ENCODE assay signal across 34 cellular contexts in genomic region chr20:3970016-3970415, GRCh38. TPM values are rescaled to one million over a fixed set of nuclear protein-coding genes. Genes with fewer than 3 reads are reported as not detected.
DNase-seq lines count a peak whose midpoint lies in the region; ATAC-seq and TF ChIP-seq lines count a peak whose summit lies in the region.
"Had no signal": no experiment of that assay in that cellular context is flagged by ENCODE, and none has a peak within 500 bp of the region (broad histone marks: within the 10 kb centered on the region; RNA-seq: fewer than 3 reads in every experiment).

No MANE protein-coding gene starts in this region.

- no peaks in the 10 kb centered on the region for H3F3A ChIP-seq in GM23338 (replicated peaks; ENCODE audit: low read depth)
- no peaks in the 10 kb centered on the region for H3F3A ChIP-seq in OCI-LY1 (ENCODE audit: insufficient read depth, low read length)

- 28% methylated on average over 5 of the region's 5 CpGs for WGBS in right lobe of liver (ENCODE audit: insufficient coverage, low coverage, low lambda C conversion rate, missing lambda C conversion rate)

- no peaks in the 10 kb centered on the region for H3K9me3 Mint-ChIP-seq in GM23338
- H3K9me3 Mint-ChIP-seq: activated CD8-positive, alpha-beta T cell treated with anti-CD3 and anti-CD28 coated beads for 36 hours; activated naive CD4-positive, alpha-beta T cell treated with anti-CD3 and anti-CD28 coated beads, Interleukin-2, amount 10 ng/mL, durations not matched to agents 7 days and 5 days; activated T-helper 17 cell treated with anti-CD3 and anti-CD28 coated beads, Interleukin-2, amount 50 U/mL, for 72 hours; central memory CD8-positive, alpha-beta T cell; endodermal cell had no signal

- H3K4me3 ChIP-seq in GM23338, result no peak overlapping the region
- no peak overlapping the region for H3K4me3 ChIP-seq in OCI-LY1 (ENCODE audit: low read depth, low read length, poor library complexity, severe bottlenecking)
- no peak overlapping the region for H3K4me3 ChIP-seq in right lobe of liver
- H3K4me3 ChIP-seq: adrenal gland, BLaER1, PC-9, thyroid gland had no signal

- H3K9me3 ChIP-seq in OCI-LY1 (ENCODE audit: low read length) (no peaks in the 10 kb centered on the region), right lobe of liver (no peaks in the 10 kb centered on the region)
- H3K9me3 ChIP-seq: adrenal gland, thyroid gland had no signal

- H3K79me2 ChIP-seq in GM23338 (replicated peaks; ENCODE audit: insufficient read depth) (0 out of 2 replicates have a peak, but pooled peaks cover 10% of the 10 kb centered on the region), OCI-LY1 (ENCODE audit: insufficient read depth, low read length) (no peaks in the 10 kb centered on the region)

- no peaks in the 10 kb centered on the region; the same call in 1 of the 2 replicates for H4K20me1 ChIP-seq in GM23338 (replicated peaks; ENCODE audit: insufficient read depth)
- H4K20me1 ChIP-seq in OCI-LY1 (ENCODE audit: insufficient read depth, low read length), result no peaks in the 10 kb centered on the region

- intact Hi-C loops in left ventricle myocardium superior (cut with micrococcal nuclease), result no loop called here
- intact Hi-C loops in right lobe of liver (cut with DNase I), result loop anchor here in 1 of 2 donors (10.0 kb wide), 1 partner anchor 45 kb away; no protein-coding TSS in a partner anchor

- H3K4me2 ChIP-seq in GM23338 (no peak overlapping the region), OCI-LY1 (ENCODE audit: low read length) (no peak overlapping the region)
- H3K4me2 ChIP-seq: BLaER1, KMS-11, PC-9 had no signal

- peaks cover 5% of the 10 kb centered on the region for H3K27me3 Mint-ChIP-seq in GM23338 (ENCODE audit: insufficient read depth, low read depth, poor library complexity)
- H3K27me3 Mint-ChIP-seq: activated CD4-positive, alpha-beta T cell treated with anti-CD3 and anti-CD28 coated beads for 36 hours; activated CD8-positive, alpha-beta T cell treated with anti-CD3 and anti-CD28 coated beads for 36 hours; activated naive CD4-positive, alpha-beta T cell treated with anti-CD3 and anti-CD28 coated beads, Interleukin-2, amount 10 ng/mL, durations not matched to agents 7 days and 5 days; activated T-helper 17 cell treated with anti-CD3 and anti-CD28 coated beads, Interleukin-2, amount 50 U/mL, for 72 hours; central memory CD8-positive, alpha-beta T cell had no signal

- DNase-seq in GM23338 (ENCODE audit: low spot score) (peak; percentile 58), left ventricle myocardium superior (no peak), right lobe of liver (peak; percentile 60 to 89 (median 84)), nucleus accumbens (lab: John Stamatoyannopoulos, UW) (no peak), NOMO-1 treated with dmso at 0.1 percent for 144 hours (lab: John Stamatoyannopoulos, UW; ENCODE audit: unreplicated experiment) (no peak)
- DNase-seq: activated CD4-positive, alpha-beta T cell treated with anti-CD3 and anti-CD28 coated beads for 36 hours; activated CD8-positive, alpha-beta memory T cell treated with anti-CD3 and anti-CD28 coated beads, Interleukin-2, amount 50 U/mL, for 48 hours; activated CD8-positive, alpha-beta T cell treated with anti-CD3 and anti-CD28 coated beads for 36 hours; activated naive CD4-positive, alpha-beta T cell treated with anti-CD3 and anti-CD28 coated beads, Interleukin-2, amount 10 ng/mL, durations not matched to agents 7 days and 5 days; adrenal gland; COR-L47; dermis blood vessel endothelial cell; DMS53; endodermal cell; foreskin fibroblast; head of caudate nucleus; MM.1S; NCI-H1930; NCI-H524; NK-92 treated with Interleukin-12 subunit alpha and Interleukin-12 subunit beta, amount 100 ng/mL, for 24 hours; PC-9; posterior cingulate gyrus; SHP77 treated with DMSO at 0.1 percent for 48 hours; stimulated activated CD4-positive, alpha-beta T cell treated with anti-CD3 and anti-CD28 coated beads, Interleukin-4, amount 100 ng/mL, for 1 hour; thyroid gland had no signal

- no peaks in the 10 kb centered on the region for H3K27me3 ChIP-seq in GM23338 (ENCODE audit: insufficient read depth)
- no peaks in the 10 kb centered on the region for H3K27me3 ChIP-seq in OCI-LY1 (ENCODE audit: insufficient read depth, low read length)
- no peaks in the 10 kb centered on the region for H3K27me3 ChIP-seq in right lobe of liver
- H3K27me3 ChIP-seq: adrenal gland, BLaER1, thyroid gland had no signal

- ATAC-seq in GM23338 (peak; percentile 86), left ventricle myocardium superior (peak; percentile 66), right lobe of liver (peak; percentile 95 to 98 (median 96)), GM21825 (IDR thresholded peaks at IDR 0.05; ENCODE audit: unreplicated experiment) (no peak), GM18907 (IDR thresholded peaks at IDR 0.05; ENCODE audit: unreplicated experiment) (no peak)
- ATAC-seq: activated CD4-positive, alpha-beta T cell treated with anti-CD3 and anti-CD28 coated beads for 36 hours; activated CD8-positive, alpha-beta T cell treated with anti-CD3 and anti-CD28 coated beads for 36 hours; activated T-helper 17 cell treated with anti-CD3 and anti-CD28 coated beads, Interleukin-2, amount 50 U/mL, for 72 hours; esophagus mucosa; sciatic nerve had no signal

- H3K36me3 Mint-ChIP-seq in GM23338 (ENCODE audit: low read depth), result no peaks in the 10 kb centered on the region

- TF ChIP-seq POLR2A in right lobe of liver (IDR thresholded peaks at IDR 0.05), result no peak

- TF ChIP-seq CTCF in GM23338 (conservative IDR thresholded peaks at IDR 0.05; ENCODE audit: low read depth in 2 of 2) (peak; percentile 21 to 53; a peak in 2 of 4 replicates), OCI-LY1 (IDR thresholded peaks at IDR 0.05; ENCODE audit: low read length) (peak; percentile 31; the same call in 1 of the 2 replicates), right lobe of liver (IDR thresholded peaks at IDR 0.05) (peak; percentile 23 to 52 (median 40))

- H3K4me1 Mint-ChIP-seq in GM23338, result peaks cover 8% of the 10 kb centered on the region; the same call in 2 of the 3 replicates
- H3K4me1 Mint-ChIP-seq: activated naive CD4-positive, alpha-beta T cell treated with anti-CD3 and anti-CD28 coated beads, Interleukin-2, amount 10 ng/mL, durations not matched to agents 7 days and 5 days had no signal

- H3K9me2 ChIP-seq in GM23338 (ENCODE audit: insufficient read depth) (no peaks in the 10 kb centered on the region), OCI-LY1 (ENCODE audit: low read depth, low read length) (no peaks in the 10 kb centered on the region)

- H3K36me3 ChIP-seq in GM23338 (ENCODE audit: insufficient read depth), result no peaks in the 10 kb centered on the region
- H3K36me3 ChIP-seq in OCI-LY1 (ENCODE audit: insufficient read depth, low read length), result no peaks in the 10 kb centered on the region
- H3K36me3 ChIP-seq in right lobe of liver, result no peaks in the 10 kb centered on the region
- H3K36me3 ChIP-seq: adrenal gland, thyroid gland had no signal

- H2AFZ ChIP-seq in GM23338 (no peak overlapping the region), OCI-LY1 (ENCODE audit: low read length) (no peak overlapping the region)
- H2AFZ ChIP-seq: PC-9 had no signal

- H3K27ac Mint-ChIP-seq in GM23338, result no peak overlapping the region
- H3K27ac Mint-ChIP-seq: activated CD4-positive, alpha-beta T cell treated with anti-CD3 and anti-CD28 coated beads for 36 hours; activated CD8-positive, alpha-beta T cell treated with anti-CD3 and anti-CD28 coated beads for 36 hours; activated naive CD4-positive, alpha-beta T cell treated with anti-CD3 and anti-CD28 coated beads, Interleukin-2, amount 10 ng/mL, durations not matched to agents 7 days and 5 days; activated T-helper 17 cell treated with anti-CD3 and anti-CD28 coated beads, Interleukin-2, amount 50 U/mL, for 72 hours had no signal

- no peak overlapping the region for H3K4me3 Mint-ChIP-seq in GM23338
- H3K4me3 Mint-ChIP-seq: activated CD4-positive, alpha-beta T cell treated with anti-CD3 and anti-CD28 coated beads for 36 hours; activated CD8-positive, alpha-beta T cell treated with anti-CD3 and anti-CD28 coated beads for 36 hours; activated naive CD4-positive, alpha-beta T cell treated with anti-CD3 and anti-CD28 coated beads, Interleukin-2, amount 10 ng/mL, durations not matched to agents 7 days and 5 days; activated T-helper 17 cell treated with anti-CD3 and anti-CD28 coated beads, Interleukin-2, amount 50 U/mL, for 72 hours; central memory CD8-positive, alpha-beta T cell; endodermal cell had no signal

- H3K27ac ChIP-seq in GM23338 (ENCODE audit: low read depth) (no peak overlapping the region), OCI-LY1 (ENCODE audit: low read depth, low read length, poor library complexity, severe bottlenecking) (no peak overlapping the region), right lobe of liver (peak overlapping the region in 2 of 3 donors; percentile 24 to 63)
- H3K27ac ChIP-seq: adrenal gland, BLaER1, KMS-11, PC-9, thyroid gland had no signal

- H3K4me1 ChIP-seq in GM23338 (ENCODE audit: insufficient read depth) (peaks cover 7% of the 10 kb centered on the region; the same call in 1 of the 2 replicates), OCI-LY1 (ENCODE audit: insufficient read depth, low read length, severe bottlenecking) (no peaks in the 10 kb centered on the region), right lobe of liver (peaks cover 0 to 16% (median 2%) of the 10 kb centered on the region in 4 donors)
- H3K4me1 ChIP-seq: BLaER1, thyroid gland had no signal

- no peak overlapping the region for H3K9ac ChIP-seq in OCI-LY1 (ENCODE audit: low read length)
- H3K9ac ChIP-seq: BLaER1, KMS-11 had no signal

RNA-seq across cellular contexts. Expression of gene RNF24, which starts 45.3 kb away (rescaled TPM):
- 6.9 and 10.0 TPM in 2 replicates for total RNA-seq in GM23338 (2014; rRNA removed; shearing (Covaris generic))
- polyA plus RNA-seq in GM23338 (2016; fragmentation: Nextera tagmentation; extraction: Ambion mirVana), result 10.2 and 10.3 TPM in 2 replicates
- 5.3 TPM for total RNA-seq in left ventricle myocardium superior
- total RNA-seq in right lobe of liver, result 1 to 10 TPM; 1.1 to 8.7 (median 2.2) TPM

Comparison
In these comparisons a context has a peak if more than half of its experiments do, and no peak if none do; other contexts are left out.
1. ATAC-seq: peak in GM23338 (single experiment), left ventricle myocardium superior (single experiment) and right lobe of liver (4 of 4); none in GM21825 (single experiment) and GM18907 (single experiment).
2. DNase-seq: peak in GM23338 (single experiment) and right lobe of liver (3 of 3); none in left ventricle myocardium superior (single experiment), nucleus accumbens (0 of 56) and NOMO-1 treated with dmso at 0.1 percent for 144 hours (single experiment).
3. H3K27ac ChIP-seq: peak in right lobe of liver (2 of 3); none in GM23338 (single experiment) and OCI-LY1 (single experiment).
4. Peak in every context shown above with its lines, with median percentiles within 50 percentile points of each other: CTCF ChIP-seq.